Comparison of ENCODE assay signal across 18 cellular contexts in the genomic region with DNA sequence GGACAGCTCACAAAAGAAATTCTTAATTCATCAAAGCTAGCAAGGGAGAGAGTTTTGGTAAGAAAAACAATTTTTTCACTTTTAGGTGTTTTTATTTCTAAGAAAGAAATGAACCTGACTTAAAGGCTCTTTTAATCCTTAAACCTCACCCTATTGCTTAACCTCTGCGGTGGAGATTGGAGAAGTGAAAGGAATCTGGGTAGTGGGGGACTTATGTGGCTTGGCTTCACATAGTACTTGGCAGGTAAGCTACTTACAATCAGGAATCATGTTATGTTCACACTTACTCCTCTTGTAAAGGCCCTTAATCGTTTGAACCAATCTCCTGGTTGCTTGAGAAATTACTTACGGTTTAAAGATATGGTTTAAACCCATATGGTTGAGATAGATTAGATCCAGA.
"Had no signal": no experiment of that assay in that cellular context is flagged by ENCODE, and none has a peak within 500 bp of the region (broad histone marks: within the 10 kb centered on the region; RNA-seq: fewer than 3 reads in every experiment).

No MANE protein-coding gene starts in this region.

- ATAC-seq: activated T-cell treated with anti-CD3 and anti-CD28 coated beads, Interleukin-2, amount 50 U/mL, for 72 hours; foreskin keratinocyte; natural killer cell; sciatic nerve; stimulated activated naive CD8-positive, alpha-beta T cell treated with anti-CD3 and anti-CD28 coated beads, Interleukin-15, amount 100 ng/mL, for 72 hours had no signal

- DNase-seq: activated CD4-positive, alpha-beta T cell treated with anti-CD3 and anti-CD28 coated beads for 1 hour; activated effector memory CD4-positive, alpha-beta T cell treated with anti-CD3 and anti-CD28 coated beads, Interleukin-2, amount 50 U/mL, for 16 hours; activated naive CD4-positive, alpha-beta T cell treated with anti-CD3 and anti-CD28 coated beads, Interleukin-2, amount 50 U/mL, for 16 hours; activated T-cell treated with anti-CD3 and anti-CD28 coated beads, Interleukin-2, amount 50 U/mL, for 72 hours; foreskin keratinocyte; glutamatergic neuron; hypothalamus; islet precursor cell; natural killer cell; ovary; stimulated activated CD4-positive, alpha-beta T cell treated with anti-CD3 and anti-CD28 coated beads, Interleukin-4, amount 100 ng/mL, for 1 hour; stimulated activated naive CD8-positive, alpha-beta T cell treated with anti-CD3 and anti-CD28 coated beads, Interleukin-15, amount 100 ng/mL, for 72 hours had no signal

- H3K4me3 ChIP-seq: ascending aorta, coronary artery, lung, ovary, smooth muscle cell, suprapubic skin had no signal
